ENCODE assay signal across 1 cellular context in the genomic region with DNA sequence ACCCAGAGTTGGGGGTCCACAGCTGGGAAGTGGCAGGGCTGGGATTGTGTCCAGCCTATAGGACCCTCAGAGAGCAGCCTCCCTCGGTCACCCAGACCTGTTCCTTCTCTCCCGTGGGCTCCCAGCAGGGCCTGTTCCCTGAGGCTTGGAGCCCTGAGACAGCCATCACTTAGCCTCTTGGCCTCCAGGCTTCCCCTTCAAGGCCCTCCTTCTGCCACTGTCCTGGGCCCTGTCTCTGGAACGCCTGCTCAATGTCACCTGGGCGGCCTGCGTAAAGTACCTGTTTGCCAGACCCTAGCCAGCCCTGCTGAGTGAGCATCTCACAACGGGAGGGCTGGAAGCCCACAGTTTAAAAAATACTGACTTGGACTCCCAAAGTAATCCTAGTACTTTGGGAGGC.
TF ChIP-seq lines count a peak whose summit lies in the region.

No MANE protein-coding gene starts in this region.

TF ChIP-seq in K562, 482 proteins besides CTCF, POLR2A, EP300 and RAD21:
- no peak for TF ChIP-seq ESRRB (CRISPR knock-in tag; IDR thresholded peaks at IDR 0.05; ENCODE audit: borderline replicate concordance)
- TF ChIP-seq HDAC3 (IDR thresholded peaks at IDR 0.05; ENCODE audit: borderline replicate concordance, partially characterized antibody) = no peak
- TF ChIP-seq SIX5 (IDR thresholded peaks at IDR 0.05; ENCODE audit: borderline replicate concordance in 1 of 2, insufficient read depth in 1 of 2, low read depth in 1 of 2, low read length in 2 of 2) = no peak
- TF ChIP-seq, protein P1, sequence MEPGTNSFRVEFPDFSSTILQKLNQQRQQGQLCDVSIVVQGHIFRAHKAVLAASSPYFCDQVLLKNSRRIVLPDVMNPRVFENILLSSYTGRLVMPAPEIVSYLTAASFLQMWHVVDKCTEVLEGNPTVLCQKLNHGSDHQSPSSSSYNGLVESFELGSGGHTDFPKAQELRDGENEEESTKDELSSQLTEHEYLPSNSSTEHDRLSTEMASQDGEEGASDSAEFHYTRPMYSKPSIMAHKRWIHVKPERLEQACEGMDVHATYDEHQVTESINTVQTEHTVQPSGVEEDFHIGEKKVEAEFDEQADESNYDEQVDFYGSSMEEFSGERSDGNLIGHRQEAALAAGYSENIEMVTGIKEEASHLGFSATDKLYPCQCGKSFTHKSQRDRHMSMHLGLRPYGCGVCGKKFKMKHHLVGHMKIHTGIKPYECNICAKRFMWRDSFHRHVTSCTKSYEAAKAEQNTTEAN (CRISPR knock-in tag; IDR thresholded peaks at IDR 0.05) = no peak
- TF ChIP-seq, protein P2, sequence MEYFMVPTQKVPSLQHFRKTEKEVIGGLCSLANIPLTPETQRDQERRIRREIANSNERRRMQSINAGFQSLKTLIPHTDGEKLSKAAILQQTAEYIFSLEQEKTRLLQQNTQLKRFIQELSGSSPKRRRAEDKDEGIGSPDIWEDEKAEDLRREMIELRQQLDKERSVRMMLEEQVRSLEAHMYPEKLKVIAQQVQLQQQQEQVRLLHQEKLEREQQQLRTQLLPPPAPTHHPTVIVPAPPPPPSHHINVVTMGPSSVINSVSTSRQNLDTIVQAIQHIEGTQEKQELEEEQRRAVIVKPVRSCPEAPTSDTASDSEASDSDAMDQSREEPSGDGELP (CRISPR knock-in tag; IDR thresholded peaks at IDR 0.05; ENCODE audit: borderline replicate concordance) = no peak; the same call in 1 of the 2 replicates
- TF ChIP-seq, protein P3, sequence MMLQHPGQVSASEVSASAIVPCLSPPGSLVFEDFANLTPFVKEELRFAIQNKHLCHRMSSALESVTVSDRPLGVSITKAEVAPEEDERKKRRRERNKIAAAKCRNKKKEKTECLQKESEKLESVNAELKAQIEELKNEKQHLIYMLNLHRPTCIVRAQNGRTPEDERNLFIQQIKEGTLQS (IDR thresholded peaks at IDR 0.05) = no peak
- TF ChIP-seq, protein P3 (CRISPR knock-in tag; conservative IDR thresholded peaks at IDR 0.05) = no peak
- TF ChIP-seq, protein P4, sequence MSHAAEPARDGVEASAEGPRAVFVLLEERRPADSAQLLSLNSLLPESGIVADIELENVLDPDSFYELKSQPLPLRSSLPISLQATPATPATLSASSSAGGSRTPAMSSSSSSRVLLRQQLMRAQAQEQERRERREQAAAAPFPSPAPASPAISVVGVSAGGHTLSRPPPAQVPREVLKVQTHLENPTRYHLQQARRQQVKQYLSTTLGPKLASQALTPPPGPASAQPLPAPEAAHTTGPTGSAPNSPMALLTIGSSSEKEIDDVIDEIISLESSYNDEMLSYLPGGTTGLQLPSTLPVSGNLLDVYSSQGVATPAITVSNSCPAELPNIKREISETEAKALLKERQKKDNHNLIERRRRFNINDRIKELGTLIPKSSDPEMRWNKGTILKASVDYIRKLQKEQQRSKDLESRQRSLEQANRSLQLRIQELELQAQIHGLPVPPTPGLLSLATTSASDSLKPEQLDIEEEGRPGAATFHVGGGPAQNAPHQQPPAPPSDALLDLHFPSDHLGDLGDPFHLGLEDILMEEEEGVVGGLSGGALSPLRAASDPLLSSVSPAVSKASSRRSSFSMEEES (CRISPR knock-in tag; IDR thresholded peaks at IDR 0.05) = no peak
- TF ChIP-seq ZNF436 (CRISPR knock-in tag; IDR thresholded peaks at IDR 0.05) = no peak
- no peak for TF ChIP-seq ZBTB17 (CRISPR knock-in tag; IDR thresholded peaks at IDR 0.05)
